Comparison of ENCODE assay signal across 10 cellular contexts in the genomic region with DNA sequence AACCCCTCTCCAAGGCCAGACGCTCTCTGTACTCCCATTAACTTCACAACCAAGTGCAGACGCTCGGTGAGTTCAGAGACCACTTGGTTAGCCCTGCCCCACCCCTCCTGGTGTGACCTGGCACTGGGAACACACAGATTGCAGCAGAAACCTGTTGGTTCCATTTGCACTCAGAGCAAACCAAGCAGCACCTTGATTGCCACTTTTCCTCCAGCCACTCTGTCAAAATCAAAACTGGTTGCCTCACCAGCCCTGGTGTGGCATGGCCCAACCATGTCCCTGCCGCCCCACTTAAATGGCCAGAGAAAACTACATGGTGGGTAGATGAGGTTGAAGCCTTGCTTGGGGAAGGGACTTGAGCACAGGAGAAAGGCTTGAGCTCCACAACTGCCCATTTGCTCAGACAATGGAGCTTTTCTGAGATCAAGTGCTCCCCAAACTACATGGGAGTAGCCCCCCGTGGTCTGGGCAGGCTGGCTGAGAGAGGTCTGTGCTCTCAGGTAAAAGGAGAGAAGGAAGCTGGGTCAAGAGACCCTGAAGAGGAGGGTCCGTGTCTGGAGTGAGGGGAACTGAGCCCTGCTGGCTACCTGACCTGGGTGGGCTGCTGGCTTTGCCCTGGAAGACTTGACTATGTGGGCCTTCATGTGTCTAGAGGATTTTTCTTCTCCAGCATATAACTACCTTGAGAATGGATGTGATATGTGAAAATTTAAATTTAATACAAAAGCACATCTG. TPM values are rescaled to one million over a fixed set of nuclear protein-coding genes. Genes with fewer than 3 reads are reported as not detected.
DNase-seq lines count a peak whose midpoint lies in the region; ATAC-seq, FAIRE-seq and TF ChIP-seq lines count a peak whose summit lies in the region.
"Had no signal": no experiment of that assay in that cellular context is flagged by ENCODE, and none has a peak within 500 bp of the region (broad histone marks: within the 10 kb centered on the region; RNA-seq: fewer than 3 reads in every experiment).

No MANE protein-coding gene starts in this region.

- no peak; a peak in 1 of 4 replicates for TF ChIP-seq POLR2A in HepG2 (IDR thresholded peaks at IDR 0.05; ENCODE audit: insufficient read depth in 1 of 2, low read depth in 2 of 2, low read length in 2 of 2)
- no peak for TF ChIP-seq POLR2A in right lobe of liver (IDR thresholded peaks at IDR 0.05)
- no peak for TF ChIP-seq POLR2A in adrenal gland (IDR thresholded peaks at IDR 0.05)

- H3K9ac ChIP-seq in HepG2 (ENCODE audit: insufficient read depth, low read depth, low read length): no peak overlapping the region
- H3K9ac ChIP-seq: BLaER1 had no signal

- no peak for TF ChIP-seq CTCF in HepG2 (CRISPR knock-in tag; IDR thresholded peaks at IDR 0.05)
- no peak for TF ChIP-seq CTCF in right lobe of liver (IDR thresholded peaks at IDR 0.05)
- TF ChIP-seq CTCF in adrenal gland (IDR thresholded peaks at IDR 0.05): no peak
- TF ChIP-seq CTCF in lower lobe of right lung (IDR thresholded peaks at IDR 0.05): no peak

- ATAC-seq in HepG2: peak; percentile 61
- ATAC-seq in right lobe of liver: no peak
- peak; percentile 22 to 44 for ATAC-seq in lower lobe of right lung

- peak; percentile 30 for FAIRE-seq in HepG2 (lab: Jason Lieb, UNC)

- H3K4me3 ChIP-seq in HepG2 (replicated peaks in 1 of 3; ENCODE audit: insufficient read depth in 1 of 3, low read depth in 2 of 3, low read length in 3 of 3) (no peak overlapping the region), right lobe of liver (no peak overlapping the region), adrenal gland (no peak overlapping the region), lower lobe of right lung (no peak overlapping the region)
- H3K4me3 ChIP-seq: BLaER1 had no signal

- H3K4me1 ChIP-seq in HepG2 (ENCODE audit: insufficient read depth, low read length) (peaks cover 12% of the 10 kb centered on the region), right lobe of liver (no peaks in the 10 kb centered on the region), adrenal gland (replicated peaks in 1 of 2) (peaks cover 8 to 11% of the 10 kb centered on the region in 2 donors), lower lobe of right lung (peaks cover 22% of the 10 kb centered on the region)
- H3K4me1 ChIP-seq: BLaER1 had no signal

- TF ChIP-seq EP300 in HepG2 (IDR thresholded peaks at IDR 0.05; ENCODE audit: low read depth in 2 of 2, low read length in 2 of 2) (0 out of 4 replicates have a peak, but pooled peaks of 1 of the 2 experiments have one; percentile 10), HepG2 (CRISPR knock-in tag; IDR thresholded peaks at IDR 0.05; ENCODE audit: borderline replicate concordance) (no peak)

- H3K9me3 ChIP-seq in HepG2 (ENCODE audit: low read length) (no peaks in the 10 kb centered on the region), right lobe of liver (no peaks in the 10 kb centered on the region), adrenal gland (replicated peaks in 1 of 3) (no peaks in the 10 kb centered on the region), lower lobe of right lung (no peaks in the 10 kb centered on the region)
- H3K9me3 ChIP-seq: BLaER1 had no signal

- intact Hi-C loops in HepG2 (cut with micrococcal nuclease; ENCODE audit: unreplicated experiment) (no loop called here), right lobe of liver (cut with DNase I) (no loop called here), adrenal gland (cut with DNase I) (no loop called here), lower lobe of right lung (cut with DNase I) (no loop called here)

- H3K36me3 ChIP-seq in HepG2 (replicated peaks in 1 of 2; ENCODE audit: control insufficient read depth in 1 of 2, insufficient read depth in 2 of 2, low read length in 2 of 2) (peaks cover 5 to 11% of the 10 kb centered on the region in 2 experiments; a peak in 4 of 5 replicates), right lobe of liver (peaks cover 0 to 19% (median 6%) of the 10 kb centered on the region in 4 donors), adrenal gland (replicated peaks in 1 of 2) (peaks cover 0 to 2% of the 10 kb centered on the region in 2 donors), lower lobe of right lung (peaks cover 40% of the 10 kb centered on the region)

- 62% methylated on average over 6 of the region's 6 CpGs for WGBS in HepG2 (ENCODE audit: low lambda C conversion rate)
- WGBS in right lobe of liver (ENCODE audit: insufficient coverage, low coverage, low lambda C conversion rate, missing lambda C conversion rate): 92% methylated on average over 5 of the region's 6 CpGs
- WGBS in adrenal gland, 4 donors: 92 to 95% (median 94%) methylated on average over 5 to 6 of the region's 6 CpGs

- DNase-seq in HepG2 (ENCODE audit: low spot score): peak; percentile 29
- no peak for DNase-seq in right lobe of liver
- peak in 4 of 7 donors; percentile 7 to 41 (median 12) for DNase-seq in adrenal gland
- DNase-seq in lower lobe of right lung: peak; percentile 41
- peak; percentile 28 for DNase-seq in ureter (ENCODE audit: low spot score)
- no peak for DNase-seq in occipital lobe (lab: John Stamatoyannopoulos, UW)
- no peak for DNase-seq in NCI-H187 treated with DMSO at 0.1 percent for 48 hours (lab: John Stamatoyannopoulos, UW)
- no peak for DNase-seq in DMS53 treated with DMSO at 0.1 percent for 48 hours (lab: John Stamatoyannopoulos, UW; ENCODE audit: unreplicated experiment)

- no TSS peak for BruUV-seq in HepG2 (replicated peaks; lab: Mats Ljungman, UMichigan)

- H3K27me3 ChIP-seq in HepG2 (ENCODE audit: control insufficient read depth in 1 of 2, insufficient read depth in 2 of 2, low read length in 2 of 2): no peaks in the 10 kb centered on the region
- no peaks in the 10 kb centered on the region for H3K27me3 ChIP-seq in right lobe of liver
- no peaks in the 10 kb centered on the region for H3K27me3 ChIP-seq in adrenal gland
- no peaks in the 10 kb centered on the region for H3K27me3 ChIP-seq in lower lobe of right lung (ENCODE audit: low read depth)
- H3K27me3 ChIP-seq: BLaER1 had no signal

- POLR2A ChIA-PET in HepG2 (lab: Yijun Ruan, JAX): no interaction called here

- no peak overlapping the region for H2AFZ ChIP-seq in HepG2 (ENCODE audit: low read length)

- TF ChIP-seq RAD21 in HepG2 (CRISPR knock-in tag; IDR thresholded peaks at IDR 0.05): no peak

- H3K4me2 ChIP-seq in HepG2 (ENCODE audit: low read depth, low read length): no peak overlapping the region
- H3K4me2 ChIP-seq: BLaER1 had no signal

- CTCF ChIA-PET in HepG2 (lab: Yijun Ruan, JAX; ENCODE audit: low intra/inter-chr PET ratio, low total read pairs): interaction anchor here (1.3 kb wide), 1 partner anchor 52 kb away, joined by 3 read pairs; no protein-coding TSS in a partner anchor

- in situ Hi-C loops in HepG2 (cut with HindIII; ENCODE audit: extremely low pct_ligation_motif_present, low pct_unique_long_range_greater_than_20kb): no loop called here

- H4K20me1 ChIP-seq in HepG2 (ENCODE audit: insufficient read depth, low read length): no peaks in the 10 kb centered on the region

- no peaks in the 10 kb centered on the region for H3K79me2 ChIP-seq in HepG2 (ENCODE audit: insufficient read depth, low read length)

- H3K27ac ChIP-seq in HepG2 (ENCODE audit: extremely low read length, insufficient read depth, low read length) (no peak overlapping the region), right lobe of liver (no peak overlapping the region), adrenal gland (no peak overlapping the region), lower lobe of right lung (peak overlapping the region; percentile 15)
- H3K27ac ChIP-seq: BLaER1, VCaP had no signal

TF ChIP-seq in HepG2, 621 proteins besides CTCF, POLR2A, EP300 and RAD21 (continues in another document):
- 0 out of 2 replicates have a peak, but pooled peaks have one; percentile 36 for TF ChIP-seq ZFP41 (CRISPR knock-in tag; IDR thresholded peaks at IDR 0.05; ENCODE audit: borderline replicate concordance)
- no peak for TF ChIP-seq ZFP90 (CRISPR knock-in tag; IDR thresholded peaks at IDR 0.05; ENCODE audit: borderline replicate concordance)
- TF ChIP-seq ARNT (IDR thresholded peaks at IDR 0.05): no peak
- TF ChIP-seq HNF4A (CRISPR knock-in tag; IDR thresholded peaks at IDR 0.05): peak; percentile 57
- peak; percentile 39; the same call in 1 of the 2 replicates for TF ChIP-seq ZNF274 (CRISPR knock-in tag; IDR thresholded peaks at IDR 0.05)
- TF ChIP-seq ZNF33B (CRISPR knock-in tag; IDR thresholded peaks at IDR 0.05): no peak
- no peak for TF ChIP-seq CCAR2 (optimal IDR thresholded peaks at IDR 0.05; ENCODE audit: low read depth, low read length)
- no peak for TF ChIP-seq ELF1 (CRISPR knock-in tag; IDR thresholded peaks at IDR 0.05)

RNA-seq across cellular contexts. Expression of gene PLCG1, which starts 43.4 kb away (rescaled TPM):
- 53.1 and 85.3 TPM in 2 replicates for total RNA-seq in HepG2 (2016; rRNA removed; fragmentation: Illumina TruSeq; extraction: Trizol)
- total RNA-seq in HepG2 (2016; cell fraction: cytosol; rRNA removed; fragmentation: Illumina TruSeq; extraction: Trizol; ENCODE audit: low read depth): 8.3 and 10.2 TPM in 2 replicates
- total RNA-seq in HepG2 (2016; cell fraction: insoluble cytoplasmic fraction; rRNA removed; fragmentation: Illumina TruSeq; extraction: Trizol): 43.2 and 85.3 TPM in 2 replicates
- 23.6 and 25.9 TPM in 2 replicates for total RNA-seq in HepG2 (2016; cell fraction: membrane; rRNA removed; fragmentation: Illumina TruSeq; extraction: Trizol)
- total RNA-seq in HepG2 (2016; cell fraction: nucleus; rRNA removed; fragmentation: Illumina TruSeq; extraction: Trizol): 119 and 141 TPM in 2 replicates
- polyA plus RNA-seq in HepG2 (2011; rRNA removed): 158 and 207 TPM in 2 replicates
- 50.7 and 54.7 TPM in 2 replicates for polyA plus RNA-seq in HepG2 (2011; cell fraction: cytosol; rRNA removed)
- 1,608 and 1,708 TPM in 2 replicates for polyA plus RNA-seq in HepG2 (2011; cell fraction: nucleus; rRNA removed)
- 152 and 164 TPM in 2 replicates for polyA plus RNA-seq in HepG2 (2012)
- 3.6 and 4.0 TPM in 2 replicates for polyA plus RNA-seq in HepG2 (2016; cell fraction: cytosol; fragmentation: Illumina TruSeq; extraction: Trizol; ENCODE audit: low read depth)
- polyA plus RNA-seq in HepG2 (2016; cell fraction: insoluble cytoplasmic fraction; fragmentation: Illumina TruSeq; extraction: Trizol; ENCODE audit: low read depth): 54.2 and 61.1 TPM in 2 replicates
- polyA plus RNA-seq in HepG2 (2016; cell fraction: membrane; fragmentation: Illumina TruSeq; extraction: Trizol; ENCODE audit: low read depth): 12.4 and 12.5 TPM in 2 replicates
- polyA plus RNA-seq in HepG2 (2016; cell fraction: nucleus; fragmentation: Illumina TruSeq; extraction: Trizol; ENCODE audit: insufficient read depth, low read depth): 371 and 407 TPM in 2 replicates
- polyA minus RNA-seq in HepG2 (2011; rRNA and poly(A)+ RNA removed; ENCODE audit: low replicate concordance): 74.2 and 219 TPM in 2 replicates
- polyA minus RNA-seq in HepG2 (2011; cell fraction: cytosol; rRNA and poly(A)+ RNA removed): 77.9 and 95.1 TPM in 2 replicates
- 286 and 292 TPM in 2 replicates for polyA minus RNA-seq in HepG2 (2011; cell fraction: nucleus; rRNA and poly(A)+ RNA removed)
- 10 to 100 TPM in 5 of 6 experiments, 1 to 10 TPM in 1; 9.5 to 22.6 (median 16.6) TPM for total RNA-seq in right lobe of liver
- total RNA-seq in adrenal gland: 100 to 1,000 TPM in 2 of 8 donors, 10 to 100 TPM in 6; 49.3 to 120 (median 82.0) TPM
- 100 to 1,000 TPM in 1 of 3 donors, 10 to 100 TPM in 2; 32.9 to 139 (median 78.1) TPM for polyA plus RNA-seq in adrenal gland
- total RNA-seq in lower lobe of right lung: 94.0 TPM
- 96.3 TPM for total RNA-seq in ureter
- total RNA-seq in occipital lobe: 92.2 TPM

Comparison
In these comparisons a context has a peak if more than half of its experiments do, and no peak if none do; other contexts are left out.
1. ATAC-seq: peak in HepG2 (single experiment) and lower lobe of right lung (2 of 2); none in right lobe of liver (0 of 4).
2. DNase-seq: peak in HepG2 (single experiment), adrenal gland (4 of 7), lower lobe of right lung (single experiment) and ureter (single experiment); none in right lobe of liver (0 of 3), occipital lobe (single experiment), NCI-H187 treated with DMSO at 0.1 percent for 48 hours (single experiment) and DMS53 treated with DMSO at 0.1 percent for 48 hours (single experiment).